In the genomic region with DNA sequence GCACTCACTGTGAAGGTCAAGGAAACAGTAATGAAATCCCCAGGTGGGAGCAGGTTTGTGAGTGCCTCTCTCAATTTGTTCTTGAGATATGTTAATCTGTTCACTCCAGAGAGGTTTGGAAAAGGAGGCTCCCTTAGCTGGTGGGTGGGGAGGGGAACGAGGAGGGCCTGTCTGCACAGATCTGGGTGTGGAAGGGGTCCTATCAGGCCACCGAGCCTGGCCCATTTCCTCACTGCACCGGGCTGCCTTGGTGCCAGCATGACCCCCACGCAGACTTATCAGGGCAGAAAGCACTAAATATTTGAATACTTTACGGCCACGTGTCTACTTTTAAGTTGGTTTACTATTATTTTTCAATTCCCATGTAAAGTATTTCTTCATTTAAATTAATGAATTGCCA, we compare ENCODE assay signal across 28 cellular contexts.
"Had no signal": no experiment of that assay in that cellular context is flagged by ENCODE, and none has a peak within 500 bp of the region (broad histone marks: within the 10 kb centered on the region; RNA-seq: fewer than 3 reads in every experiment).

No MANE protein-coding gene starts in this region.

- ATAC-seq: Right ventricle myocardium inferior, T-cell had no signal

- H3K36me3 ChIP-seq: brain microvascular endothelial cell, cardiac muscle cell had no signal

- DNase-seq: activated B cell treated with CpG ODN at 0.5 μM for 24 hours; activated CD4-positive, alpha-beta memory T cell treated with anti-CD3 and anti-CD28 coated beads, Interleukin-2, amount 10 ng/mL, durations not matched to agents 7 days and 5 days; activated CD4-positive, alpha-beta T cell treated with anti-CD3 and anti-CD28 coated beads for 1 hour; activated CD4-positive, alpha-beta T cell treated with anti-CD3 and anti-CD28 coated beads, Interleukin-2, amount 10 ng/mL, durations not matched to agents 7 days and 5 days; activated gamma-delta T cell treated with Interleukin-2 at 50 U/mL for 16 hours; activated naive CD4-positive, alpha-beta T cell treated with anti-CD3 and anti-CD28 coated beads, Interleukin-2, amount 10 ng/mL, durations not matched to agents 7 days and 5 days; activated naive CD8-positive, alpha-beta T cell treated with anti-CD3 and anti-CD28 coated beads for 36 hours; activated T-cell treated with anti-CD3 and anti-CD28 coated beads for 4 hours; activated T-cell treated with anti-CD3 and anti-CD28 coated beads, Interleukin-2, amount 50 U/mL, for 48 hours; brain microvascular endothelial cell; MG63; MV-4-11; NCI-H1092 treated with DMSO at 0.1 percent for 48 hours; NCI-H1417 treated with DMSO at 0.1 percent for 48 hours; NCI-H1694; NCI-H2029; NCI-H2107; NCI-H2171 treated with DMSO at 0.1 percent for 48 hours; NCI-H226; NCI-H510A; NCI-H526 treated with DMSO at 0.1 percent for 48 hours; NCI-H82; OCI-M1; RPMI8226; T-cell had no signal

- H3K4me3 ChIP-seq: cardiac muscle cell, MG63, SK-N-MC had no signal

- H3K27ac ChIP-seq: brain microvascular endothelial cell, cardiac muscle cell, SK-N-MC had no signal

- H3K9me3 ChIP-seq: MG63 had no signal

- H3K27me3 ChIP-seq: brain microvascular endothelial cell, cardiac muscle cell, MG63 had no signal
